ENCODE assay signal across 9 cellular contexts in the genomic region with DNA sequence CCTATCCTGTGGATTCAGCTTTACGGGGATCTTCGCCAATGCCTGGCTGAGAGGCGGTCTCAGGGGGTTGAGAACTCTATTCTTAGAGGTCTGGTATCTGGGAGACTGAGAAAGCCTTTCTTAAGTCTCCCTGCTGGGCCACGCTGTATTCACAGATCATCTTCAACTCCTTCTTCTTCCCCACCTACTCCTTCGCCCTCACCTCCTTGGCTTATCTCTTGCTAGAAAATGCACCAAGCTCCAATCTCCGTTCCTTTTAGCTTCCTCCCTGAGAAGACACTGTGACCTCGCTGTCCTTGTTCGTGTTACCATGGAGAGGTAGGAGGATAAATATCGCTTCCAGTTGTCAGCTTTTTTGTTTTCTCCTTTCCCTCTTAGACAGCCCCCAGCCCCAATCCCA. TPM values are rescaled to one million over a fixed set of nuclear protein-coding genes. Genes with fewer than 3 reads are reported as not detected.
DNase-seq lines count a peak whose midpoint lies in the region; ATAC-seq and TF ChIP-seq lines count a peak whose summit lies in the region.
"Had no signal": no experiment of that assay in that cellular context is flagged by ENCODE, and none has a peak within 500 bp of the region (broad histone marks: within the 10 kb centered on the region; RNA-seq: fewer than 3 reads in every experiment).

No MANE protein-coding gene starts in this region.

- H3K4me3 ChIP-seq in duodenal mucosa (ENCODE audit: low read depth in 1 of 2, low read length in 2 of 2) = peak overlapping the region; percentile 17 to 69
- peak overlapping the region; percentile 38 for H3K4me3 ChIP-seq in mesodermal cell (ENCODE audit: extremely low read depth, insufficient read depth, low read length, poor library complexity, severe bottlenecking)
- H3K4me3 ChIP-seq in upper lobe of right lung = peak overlapping the region; percentile 62
- H3K4me3 ChIP-seq in A673 (ENCODE audit: low read depth, low read length, poor library complexity, severe bottlenecking) = no peak overlapping the region

- peak overlapping the region; percentile 78 for H3K4me3 Mint-ChIP-seq in activated naive CD4-positive, alpha-beta T cell treated with anti-CD3 and anti-CD28 coated beads, Interleukin-2, amount 10 ng/mL, durations not matched to agents 7 days and 5 days

- H3K9me3 Mint-ChIP-seq in activated naive CD4-positive, alpha-beta T cell treated with anti-CD3 and anti-CD28 coated beads, Interleukin-2, amount 10 ng/mL, durations not matched to agents 7 days and 5 days = no peaks in the 10 kb centered on the region

- H3K36me3 Mint-ChIP-seq in activated naive CD4-positive, alpha-beta T cell treated with anti-CD3 and anti-CD28 coated beads, Interleukin-2, amount 10 ng/mL, durations not matched to agents 7 days and 5 days = no peaks in the 10 kb centered on the region

- ATAC-seq in upper lobe of right lung (no peak), SK-N-SH treated with all-trans-retinoic acid at 6 μM for 48 hours (no peak)

- H3K27ac Mint-ChIP-seq in activated naive CD4-positive, alpha-beta T cell treated with anti-CD3 and anti-CD28 coated beads, Interleukin-2, amount 10 ng/mL, durations not matched to agents 7 days and 5 days = no peak overlapping the region

- no peak overlapping the region for H3K9ac ChIP-seq in duodenal mucosa (ENCODE audit: low read depth in 1 of 2, low read length in 2 of 2)

- H3K4me1 Mint-ChIP-seq in activated naive CD4-positive, alpha-beta T cell treated with anti-CD3 and anti-CD28 coated beads, Interleukin-2, amount 10 ng/mL, durations not matched to agents 7 days and 5 days = peaks cover 52% of the 10 kb centered on the region

- POLR2A ChIA-PET in A673 (lab: Charles Lee; ENCODE audit: low non-redundant PET) = no interaction called here

- CTCF ChIA-PET in activated naive CD4-positive, alpha-beta T cell treated with anti-CD3 and anti-CD28 coated beads, Interleukin-2, amount 10 ng/mL, durations not matched to agents 7 days and 5 days (lab: Charles Lee) = no interaction called here
- CTCF ChIA-PET in A673 (lab: Charles Lee) = no interaction called here

- H3K36me3 ChIP-seq in duodenal mucosa (ENCODE audit: control insufficient read depth in 1 of 2, insufficient read depth in 2 of 2, low read length in 2 of 2) = no peaks in the 10 kb centered on the region
- no peaks in the 10 kb centered on the region for H3K36me3 ChIP-seq in mesodermal cell (ENCODE audit: control insufficient read depth, insufficient read depth, low read length)
- H3K36me3 ChIP-seq in upper lobe of right lung = no peaks in the 10 kb centered on the region
- no peaks in the 10 kb centered on the region for H3K36me3 ChIP-seq in A673 (ENCODE audit: insufficient read depth, low read length, poor library complexity, severe bottlenecking)

- H3K9me3 ChIP-seq in duodenal mucosa (ENCODE audit: control insufficient read depth in 1 of 2, low read length in 2 of 2) = no peaks in the 10 kb centered on the region
- H3K9me3 ChIP-seq in mesodermal cell (ENCODE audit: control insufficient read depth, low read length) = no peaks in the 10 kb centered on the region
- H3K9me3 ChIP-seq in upper lobe of right lung = no peaks in the 10 kb centered on the region
- no peaks in the 10 kb centered on the region for H3K9me3 ChIP-seq in A673 (ENCODE audit: low read depth, low read length, poor library complexity, severe bottlenecking)

- no peak for DNase-seq in activated naive CD4-positive, alpha-beta T cell treated with anti-CD3 and anti-CD28 coated beads, Interleukin-2, amount 10 ng/mL, durations not matched to agents 7 days and 5 days
- DNase-seq in activated naive CD4-positive, alpha-beta T cell treated with Interleukin-2 at 50 U/mL for 16 hours = no peak
- no peak for DNase-seq in upper lobe of right lung
- DNase-seq in A673 (ENCODE audit: low spot score) = no peak
- no peak for DNase-seq in GM13977 (ENCODE audit: low spot score)
- DNase-seq: NCI-H1092 treated with DMSO at 0.1 percent for 48 hours had no signal

- in situ Hi-C loops in GM13977 (cut with MboI; ENCODE audit: low pct_unique_long_range_greater_than_20kb, low sequenced_read_pairs, unreplicated experiment) = loop anchor here (25.0 kb wide), 1 partner anchor 319 kb away; no protein-coding TSS in a partner anchor

- no peak overlapping the region for H3K27ac ChIP-seq in duodenal mucosa (ENCODE audit: low read depth, low read length)
- no peak overlapping the region for H3K27ac ChIP-seq in mesodermal cell (ENCODE audit: low read depth, low read length, severe bottlenecking)
- no peak overlapping the region for H3K27ac ChIP-seq in upper lobe of right lung
- H3K27ac ChIP-seq in A673 (ENCODE audit: low read depth, low read length, poor library complexity, severe bottlenecking) = no peak overlapping the region

- H3K27me3 ChIP-seq in duodenal mucosa (ENCODE audit: control insufficient read depth in 1 of 2, insufficient read depth in 2 of 2, low read length in 2 of 2) (no peaks in the 10 kb centered on the region), upper lobe of right lung (no peaks in the 10 kb centered on the region), A673 (replicated peaks; ENCODE audit: insufficient read depth, low read depth, low read length, poor library complexity) (peaks cover 21% of the 10 kb centered on the region)

- TF ChIP-seq CTCF in upper lobe of right lung (IDR thresholded peaks at IDR 0.05) = no peak
- TF ChIP-seq CTCF in A673 (conservative IDR thresholded peaks at IDR 0.05; ENCODE audit: low read depth, low read length) = no peak
- TF ChIP-seq CTCF in GM13977 (IDR thresholded peaks at IDR 0.05; ENCODE audit: extremely low read depth, insufficient read depth, missing control alignments) = no peak

- H3K4me1 ChIP-seq in duodenal mucosa (ENCODE audit: control insufficient read depth in 1 of 2, insufficient read depth in 2 of 2, low read length in 2 of 2) (no peaks in the 10 kb centered on the region), mesodermal cell (ENCODE audit: control insufficient read depth, insufficient read depth, low read length, poor library complexity, severe bottlenecking) (no peaks in the 10 kb centered on the region), upper lobe of right lung (no peaks in the 10 kb centered on the region), A673 (ENCODE audit: insufficient read depth, low read length, poor library complexity, severe bottlenecking) (no peaks in the 10 kb centered on the region)

- peaks cover 29% of the 10 kb centered on the region for H3K27me3 Mint-ChIP-seq in activated naive CD4-positive, alpha-beta T cell treated with anti-CD3 and anti-CD28 coated beads, Interleukin-2, amount 10 ng/mL, durations not matched to agents 7 days and 5 days

- no TSS peak for BruUV-seq in A673 (replicated peaks; lab: Mats Ljungman, UMichigan)

- intact Hi-C loops in upper lobe of right lung (cut with DNase I) = no loop called here
- intact Hi-C loops in A673 (cut with micrococcal nuclease; ENCODE audit: unreplicated experiment) = no loop called here

- 0% methylated on average over 1 of the region's 9 CpGs; no CpG with 5 or more reads in 1 of the 2 experiments for WGBS in mesodermal cell (ENCODE audit: insufficient coverage in 2 of 2), 2 experiments

TF ChIP-seq in SK-N-SH treated with all-trans-retinoic acid at 6 μM for 48 hours, 23 proteins besides CTCF, POLR2A, EP300 and RAD21 (continues in another document):
- no peak for TF ChIP-seq GLIS3 (CRISPR knock-in tag; IDR thresholded peaks at IDR 0.05)
- no peak for TF ChIP-seq BACH2 (CRISPR knock-in tag; IDR thresholded peaks at IDR 0.05; ENCODE audit: borderline replicate concordance)
- TF ChIP-seq ARNTL (CRISPR knock-in tag; IDR thresholded peaks at IDR 0.05; ENCODE audit: borderline replicate concordance, low read depth) = no peak
- no peak for TF ChIP-seq ZC3H10 (CRISPR knock-in tag; IDR thresholded peaks at IDR 0.05)
- TF ChIP-seq SNAI2 (CRISPR knock-in tag; IDR thresholded peaks at IDR 0.05) = no peak
- TF ChIP-seq PPARA (CRISPR knock-in tag; IDR thresholded peaks at IDR 0.05; ENCODE audit: borderline replicate concordance) = no peak
- TF ChIP-seq TCF4 (CRISPR knock-in tag; IDR thresholded peaks at IDR 0.05; ENCODE audit: borderline replicate concordance) = no peak
- TF ChIP-seq OSR1 (CRISPR knock-in tag; IDR thresholded peaks at IDR 0.05) = no peak
- no peak for TF ChIP-seq ISL1 (CRISPR knock-in tag; IDR thresholded peaks at IDR 0.05)
- TF ChIP-seq, protein P1, sequence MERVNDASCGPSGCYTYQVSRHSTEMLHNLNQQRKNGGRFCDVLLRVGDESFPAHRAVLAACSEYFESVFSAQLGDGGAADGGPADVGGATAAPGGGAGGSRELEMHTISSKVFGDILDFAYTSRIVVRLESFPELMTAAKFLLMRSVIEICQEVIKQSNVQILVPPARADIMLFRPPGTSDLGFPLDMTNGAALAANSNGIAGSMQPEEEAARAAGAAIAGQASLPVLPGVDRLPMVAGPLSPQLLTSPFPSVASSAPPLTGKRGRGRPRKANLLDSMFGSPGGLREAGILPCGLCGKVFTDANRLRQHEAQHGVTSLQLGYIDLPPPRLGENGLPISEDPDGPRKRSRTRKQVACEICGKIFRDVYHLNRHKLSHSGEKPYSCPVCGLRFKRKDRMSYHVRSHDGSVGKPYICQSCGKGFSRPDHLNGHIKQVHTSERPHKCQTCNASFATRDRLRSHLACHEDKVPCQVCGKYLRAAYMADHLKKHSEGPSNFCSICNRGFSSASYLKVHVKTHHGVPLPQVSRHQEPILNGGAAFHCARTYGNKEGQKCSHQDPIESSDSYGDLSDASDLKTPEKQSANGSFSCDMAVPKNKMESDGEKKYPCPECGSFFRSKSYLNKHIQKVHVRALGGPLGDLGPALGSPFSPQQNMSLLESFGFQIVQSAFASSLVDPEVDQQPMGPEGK (CRISPR knock-in tag; IDR thresholded peaks at IDR 0.05; ENCODE audit: borderline replicate concordance) = no peak
- TF ChIP-seq, protein P2, sequence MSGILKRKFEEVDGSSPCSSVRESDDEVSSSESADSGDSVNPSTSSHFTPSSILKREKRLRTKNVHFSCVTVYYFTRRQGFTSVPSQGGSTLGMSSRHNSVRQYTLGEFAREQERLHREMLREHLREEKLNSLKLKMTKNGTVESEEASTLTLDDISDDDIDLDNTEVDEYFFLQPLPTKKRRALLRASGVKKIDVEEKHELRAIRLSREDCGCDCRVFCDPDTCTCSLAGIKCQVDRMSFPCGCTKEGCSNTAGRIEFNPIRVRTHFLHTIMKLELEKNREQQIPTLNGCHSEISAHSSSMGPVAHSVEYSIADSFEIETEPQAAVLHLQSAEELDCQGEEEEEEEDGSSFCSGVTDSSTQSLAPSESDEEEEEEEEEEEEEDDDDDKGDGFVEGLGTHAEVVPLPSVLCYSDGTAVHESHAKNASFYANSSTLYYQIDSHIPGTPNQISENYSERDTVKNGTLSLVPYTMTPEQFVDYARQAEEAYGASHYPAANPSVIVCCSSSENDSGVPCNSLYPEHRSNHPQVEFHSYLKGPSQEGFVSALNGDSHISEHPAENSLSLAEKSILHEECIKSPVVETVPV (CRISPR knock-in tag; IDR thresholded peaks at IDR 0.05) = no peak

RNA-seq across cellular contexts. Expression of a gene that starts 0.5 kb away (rescaled TPM):
- polyA plus RNA-seq in mesodermal cell (2013, experiment 1 of 2) = 4.9 TPM
- polyA plus RNA-seq in mesodermal cell (2013, experiment 2 of 2) = 4.9 TPM
- total RNA-seq in upper lobe of right lung (16.3 TPM), A673 (2021) (not detected in 2 replicates)

Comparison
In these comparisons a context has a peak if more than half of its experiments do, and no peak if none do; other contexts are left out.
1. RNA of a gene that starts 0.5 kb away (total RNA-seq): 16.3 TPM in upper lobe of right lung (single experiment); not detected in A673; every median in the first group is over 10 times any median in the second.